ENCODE assay signal across 8 cellular contexts in genomic region chr11:65041206-65042035, GRCh38. TPM values are rescaled to one million over a fixed set of nuclear protein-coding genes. Genes with fewer than 3 reads are reported as not detected.
A peak's percentile ranks its signal among the peaks of the same experiment; 100 is the strongest.
DNase-seq lines count a peak whose midpoint lies in the region; ATAC-seq and TF ChIP-seq lines count a peak whose summit lies in the region.

Gene SAC3D1, plus strand, starts transcription at chr11:65041210. Its CDS starts 83 bp downstream, at chr11:65041293.

- no peak for TF ChIP-seq CTCF in AG10803 (conservative IDR thresholded peaks at IDR 0.05; ENCODE audit: low read length)
- TF ChIP-seq CTCF in heart left ventricle (IDR thresholded peaks at IDR 0.05) = no peak

- ATAC-seq in GM18520 (IDR thresholded peaks at IDR 0.05; ENCODE audit: unreplicated experiment) = peak; percentile 31
- ATAC-seq in HG02973 (IDR thresholded peaks at IDR 0.05; ENCODE audit: unreplicated experiment) = peak; percentile 29
- peak in 2 of 4 donors; percentile 75 to 77 for ATAC-seq in heart left ventricle

- no peaks in the 10 kb centered on the region for H3K27me3 Mint-ChIP-seq in activated naive CD4-positive, alpha-beta T cell treated with anti-CD3 and anti-CD28 coated beads, Interleukin-2, amount 10 ng/mL, durations not matched to agents 7 days and 5 days

- H3K27me3 ChIP-seq in heart left ventricle = no peaks in the 10 kb centered on the region
- no peaks in the 10 kb centered on the region for H3K27me3 ChIP-seq in rectal smooth muscle tissue (ENCODE audit: control insufficient read depth, insufficient read depth, low read length)

- CTCF ChIA-PET in activated naive CD4-positive, alpha-beta T cell treated with anti-CD3 and anti-CD28 coated beads, Interleukin-2, amount 10 ng/mL, durations not matched to agents 7 days and 5 days (lab: Charles Lee) = interaction anchor here (0.7 to 1.9 kb wide), 10 partner anchors 12 to 129 kb away, joined by 3 to 6 read pairs (median 4); partner anchors contain the start of genes ARL2, TM7SF2 and ZNHIT2

- peak within 1 kb of the TSS; percentile 91 for H3K4me3 Mint-ChIP-seq in activated naive CD4-positive, alpha-beta T cell treated with anti-CD3 and anti-CD28 coated beads, Interleukin-2, amount 10 ng/mL, durations not matched to agents 7 days and 5 days

- H3K9ac ChIP-seq in rectal smooth muscle tissue (ENCODE audit: low read length) = peak within 1 kb of the TSS; percentile 60

- peaks cover 52% of the 10 kb centered on the region for H3K4me1 Mint-ChIP-seq in activated naive CD4-positive, alpha-beta T cell treated with anti-CD3 and anti-CD28 coated beads, Interleukin-2, amount 10 ng/mL, durations not matched to agents 7 days and 5 days

- H3K27ac ChIP-seq in heart left ventricle = peak within 1 kb of the TSS; percentile 86 to 98 (median 94)
- peak within 1 kb of the TSS; percentile 95 for H3K27ac ChIP-seq in rectal smooth muscle tissue (ENCODE audit: low read depth, low read length)

- 1 to 4% (median 1%) methylated on average over 29 to 94 of the region's 94 CpGs for WGBS in heart left ventricle, 4 donors

- H3K4me3 ChIP-seq in AG10803 (ENCODE audit: low read length) = peak within 1 kb of the TSS; percentile 70
- peak within 1 kb of the TSS; percentile 63 to 92 (median 78) for H3K4me3 ChIP-seq in heart left ventricle
- peak within 1 kb of the TSS; percentile 79 for H3K4me3 ChIP-seq in rectal smooth muscle tissue (ENCODE audit: low read length)

- H3K9me3 ChIP-seq in heart left ventricle = no peaks in the 10 kb centered on the region

- peaks cover 0 to 37% (median 16%) of the 10 kb centered on the region in 12 donors for H3K4me1 ChIP-seq in heart left ventricle
- no peaks in the 10 kb centered on the region for H3K4me1 ChIP-seq in rectal smooth muscle tissue (ENCODE audit: control insufficient read depth, insufficient read depth, low read length)

- peaks cover 26% of the 10 kb centered on the region for H3K36me3 Mint-ChIP-seq in activated naive CD4-positive, alpha-beta T cell treated with anti-CD3 and anti-CD28 coated beads, Interleukin-2, amount 10 ng/mL, durations not matched to agents 7 days and 5 days

- TF ChIP-seq POLR2A in heart left ventricle (IDR thresholded peaks at IDR 0.05) = no peak

- DNase-seq in AG10803 (ENCODE audit: low read depth) (no peak), NCI-H526 (lab: John Stamatoyannopoulos, UW) (peak; percentile 60 to 93), heart left ventricle (peak in 1 of 5 donors; percentile 37), globus pallidus (ENCODE audit: low spot score) (no peak)
- peak; percentile 82 for DNase-seq in activated naive CD4-positive, alpha-beta T cell treated with anti-CD3 and anti-CD28 coated beads, Interleukin-2, amount 10 ng/mL, durations not matched to agents 7 days and 5 days

- H3K36me3 ChIP-seq in heart left ventricle (peaks cover 0 to 39% (median 28%) of the 10 kb centered on the region in 9 donors), rectal smooth muscle tissue (ENCODE audit: control insufficient read depth, insufficient read depth, low read length) (peaks cover 17% of the 10 kb centered on the region)

- peak within 1 kb of the TSS; percentile 96 for H3K27ac Mint-ChIP-seq in activated naive CD4-positive, alpha-beta T cell treated with anti-CD3 and anti-CD28 coated beads, Interleukin-2, amount 10 ng/mL, durations not matched to agents 7 days and 5 days

- H3K9me3 Mint-ChIP-seq in activated naive CD4-positive, alpha-beta T cell treated with anti-CD3 and anti-CD28 coated beads, Interleukin-2, amount 10 ng/mL, durations not matched to agents 7 days and 5 days = no peaks in the 10 kb centered on the region

- intact Hi-C loops in heart left ventricle (cut with DNase I) = loop anchor here in 6 of 10 donors (2.0 to 5.0 kb wide), 4 partner anchors 41 to 69 kb away; partner anchors contain the start of genes CDCA5 (in 5 of the 6), ZFPL1 (in 5 of the 6), TM7SF2 (in 1 of the 6) and VPS51 (in 1 of the 6)

RNA-seq across cellular contexts. Expression of gene SAC3D1, which starts in this region (rescaled TPM):
- total RNA-seq in heart left ventricle = 1 to 10 TPM; 4.3 to 9.1 (median 6.2) TPM
- polyA plus RNA-seq in heart left ventricle = 10 to 100 TPM in 1 of 2 donors, 1 to 10 TPM in 1; 4.8 to 14.6 TPM

Comparison
In these comparisons a context has a peak if more than half of its experiments do, and no peak if none do; other contexts are left out.
1. DNase-seq: peak in NCI-H526 (2 of 2) and activated naive CD4-positive, alpha-beta T cell treated with anti-CD3 and anti-CD28 coated beads, Interleukin-2, amount 10 ng/mL, durations not matched to agents 7 days and 5 days (single experiment); none in AG10803 (single experiment) and globus pallidus (single experiment).
2. Peak in every context shown above with its lines, with median percentiles within 50 percentile points of each other: H3K4me3 ChIP-seq.